ENCODE assay signal across 1 cellular context in the genomic region with DNA sequence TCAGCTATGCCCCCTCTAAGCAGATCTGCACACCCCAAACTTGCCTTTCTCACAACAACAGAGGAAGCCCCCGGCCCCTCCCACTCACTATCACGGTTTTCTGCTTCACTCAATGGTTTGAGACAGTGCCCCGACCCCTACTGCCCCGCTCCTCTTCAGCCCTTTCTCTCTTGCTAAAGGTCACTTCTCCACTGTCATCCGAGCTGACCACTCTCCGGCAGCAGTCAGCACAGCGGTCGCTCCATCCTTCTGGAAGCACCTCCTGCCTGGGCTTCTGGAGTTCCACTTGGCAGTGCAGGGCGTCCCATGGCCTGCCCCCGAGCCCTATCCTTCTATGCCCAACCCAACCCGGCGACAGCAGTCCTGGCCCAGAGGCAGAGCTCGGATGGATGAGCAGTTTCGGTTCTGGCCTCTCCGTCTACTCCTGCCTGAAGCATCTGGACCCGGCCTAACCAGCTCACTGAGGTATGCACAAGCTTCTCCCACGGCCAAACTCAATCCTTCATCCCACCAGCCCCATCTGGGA.
TF ChIP-seq lines count a peak whose summit lies in the region.

No MANE protein-coding gene starts in this region.

TF ChIP-seq in IMR-90, 13 proteins besides CTCF, POLR2A, EP300 and RAD21:
- TF ChIP-seq CHD1 (IDR thresholded peaks at IDR 0.05; ENCODE audit: low read depth, low read length) (no peak), MXI1 (IDR thresholded peaks at IDR 0.05; ENCODE audit: borderline replicate concordance, low read depth, low read length) (no peak), MAZ (IDR thresholded peaks at IDR 0.05; ENCODE audit: borderline replicate concordance, low read depth, low read length) (no peak), CEBPB (IDR thresholded peaks at IDR 0.05; ENCODE audit: low read depth, low read length) (no peak), NFE2L2 (IDR thresholded peaks at IDR 0.05; ENCODE audit: low read depth, low read length) (no peak), FOS (IDR thresholded peaks at IDR 0.05; ENCODE audit: low read depth, low read length) (no peak), BHLHE40 (IDR thresholded peaks at IDR 0.05; ENCODE audit: low read depth, low read length) (no peak), RFX5 (IDR thresholded peaks at IDR 0.05; ENCODE audit: low read depth, low read length) (no peak), MAFK (IDR thresholded peaks at IDR 0.05; ENCODE audit: low read depth, low read length) (no peak), SMC3 (IDR thresholded peaks at IDR 0.05; ENCODE audit: low read depth, low read length) (no peak)
- TF ChIP-seq, protein P1, sequence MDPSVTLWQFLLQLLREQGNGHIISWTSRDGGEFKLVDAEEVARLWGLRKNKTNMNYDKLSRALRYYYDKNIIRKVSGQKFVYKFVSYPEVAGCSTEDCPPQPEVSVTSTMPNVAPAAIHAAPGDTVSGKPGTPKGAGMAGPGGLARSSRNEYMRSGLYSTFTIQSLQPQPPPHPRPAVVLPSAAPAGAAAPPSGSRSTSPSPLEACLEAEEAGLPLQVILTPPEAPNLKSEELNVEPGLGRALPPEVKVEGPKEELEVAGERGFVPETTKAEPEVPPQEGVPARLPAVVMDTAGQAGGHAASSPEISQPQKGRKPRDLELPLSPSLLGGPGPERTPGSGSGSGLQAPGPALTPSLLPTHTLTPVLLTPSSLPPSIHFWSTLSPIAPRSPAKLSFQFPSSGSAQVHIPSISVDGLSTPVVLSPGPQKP (IDR thresholded peaks at IDR 0.05; ENCODE audit: borderline replicate concordance, low read depth, low read length), result no peak
- TF ChIP-seq, protein P2, sequence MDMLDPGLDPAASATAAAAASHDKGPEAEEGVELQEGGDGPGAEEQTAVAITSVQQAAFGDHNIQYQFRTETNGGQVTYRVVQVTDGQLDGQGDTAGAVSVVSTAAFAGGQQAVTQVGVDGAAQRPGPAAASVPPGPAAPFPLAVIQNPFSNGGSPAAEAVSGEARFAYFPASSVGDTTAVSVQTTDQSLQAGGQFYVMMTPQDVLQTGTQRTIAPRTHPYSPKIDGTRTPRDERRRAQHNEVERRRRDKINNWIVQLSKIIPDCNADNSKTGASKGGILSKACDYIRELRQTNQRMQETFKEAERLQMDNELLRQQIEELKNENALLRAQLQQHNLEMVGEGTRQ (IDR thresholded peaks at IDR 0.05; ENCODE audit: low read depth, low read length), result no peak
